Comparison of ENCODE assay signal across 8 cellular contexts in the genomic region with DNA sequence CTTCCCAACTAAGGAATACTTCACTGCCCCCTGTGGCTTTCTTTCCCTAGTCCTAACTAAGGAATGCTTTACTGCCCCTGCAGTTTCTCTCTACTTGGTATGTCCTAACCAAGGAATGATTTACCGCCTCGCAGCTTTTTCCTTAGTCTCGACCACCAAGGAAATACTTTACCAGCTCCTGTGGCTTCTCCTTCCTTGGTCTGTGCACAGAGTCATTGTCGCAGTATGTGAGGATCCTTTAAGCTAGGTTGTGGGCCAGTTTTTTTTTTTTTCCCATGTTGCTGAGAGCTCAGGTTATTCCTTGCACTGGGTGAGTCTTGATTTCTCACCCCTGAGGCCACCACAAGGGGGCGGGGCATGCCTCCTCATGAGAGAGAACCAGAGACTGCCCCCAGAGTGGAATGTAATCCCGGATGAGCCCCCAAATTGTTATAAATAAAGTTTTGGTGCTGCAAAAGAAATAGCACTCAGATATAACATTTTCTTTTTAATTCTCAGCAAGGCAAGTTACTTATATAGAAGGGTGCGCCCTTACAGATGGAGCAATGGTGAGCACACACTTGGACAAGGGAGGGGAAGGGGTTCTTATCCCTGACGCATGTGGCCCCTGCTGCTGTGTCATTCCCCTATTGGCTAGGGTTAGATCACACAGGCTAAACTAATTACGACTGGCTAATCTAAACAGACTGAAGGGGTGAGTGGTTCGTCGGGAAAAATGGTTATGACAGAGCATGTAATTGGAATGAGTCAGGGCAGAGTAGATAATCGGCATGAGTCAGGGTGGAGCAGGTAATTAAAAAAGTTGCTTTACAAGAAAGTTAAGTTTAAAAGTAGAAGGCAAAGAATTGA. TPM values are rescaled to one million over a fixed set of nuclear protein-coding genes. Genes with fewer than 3 reads are reported as not detected.
DNase-seq lines count a peak whose midpoint lies in the region; ATAC-seq, FAIRE-seq and TF ChIP-seq lines count a peak whose summit lies in the region.

No MANE protein-coding gene starts in this region.

- peaks cover 10% of the 10 kb centered on the region for H3K9me3 Mint-ChIP-seq in natural killer cell treated with Interleukin-12 subunit alpha and Interleukin-12 subunit beta and Interleukin-15 and Interleukin-18, amount 100 ng/mL, for 72 hours

- peak; percentile 77 for TF ChIP-seq CTCF in A549 (IDR thresholded peaks at IDR 0.05)
- TF ChIP-seq CTCF in GM06990 (IDR thresholded peaks at IDR 0.05; ENCODE audit: insufficient read depth, low read length, poor library complexity, severe bottlenecking): peak; percentile 23
- TF ChIP-seq CTCF in PC-3 (conservative IDR thresholded peaks at IDR 0.05; ENCODE audit: low read depth, low read length): peak; percentile 81
- no peak for TF ChIP-seq CTCF in uterus (IDR thresholded peaks at IDR 0.05)

- TSS peak; percentile 99 for BruUV-seq in PC-3 (replicated peaks; lab: Mats Ljungman, UMichigan)

- ATAC-seq in A549 (peak; percentile 86 to 92), PC-3 (peak; percentile 94)
- no peak for ATAC-seq in natural killer cell treated with Interleukin-12 subunit alpha and Interleukin-12 subunit beta and Interleukin-15 and Interleukin-18, amount 100 ng/mL, for 72 hours

- no peaks in the 10 kb centered on the region for H3K4me1 Mint-ChIP-seq in natural killer cell treated with Interleukin-12 subunit alpha and Interleukin-12 subunit beta and Interleukin-15 and Interleukin-18, amount 100 ng/mL, for 72 hours (ENCODE audit: low read depth in 2 of 2)

- no peak overlapping the region for H4K8ac ChIP-seq in mesenchymal stem cell (ENCODE audit: low read length)

- H3K36me3 ChIP-seq in GM06990 (ENCODE audit: control insufficient read depth, insufficient read depth, low read length): no peaks in the 10 kb centered on the region
- H3K36me3 ChIP-seq in PC-3 (ENCODE audit: low read depth, low read length): no peaks in the 10 kb centered on the region
- H3K36me3 ChIP-seq in mesenchymal stem cell (ENCODE audit: control insufficient read depth in 1 of 2, insufficient read depth in 2 of 2, low read depth in 1 of 2, low read length in 2 of 2): no peaks in the 10 kb centered on the region
- H3K36me3 ChIP-seq in uterus: no peaks in the 10 kb centered on the region

- H3K79me2 ChIP-seq in PC-3 (ENCODE audit: low read length): no peaks in the 10 kb centered on the region

- POLR2A ChIA-PET in A549 (lab: Yijun Ruan, JAX): interaction anchor here (0.7 to 1.0 kb wide), 3 partner anchors 55 to 172 kb away, joined by 3 read pairs; no protein-coding TSS in a partner anchor
- POLR2A ChIA-PET in PC-3 (lab: Charles Lee; ENCODE audit: unreplicated experiment): interaction anchor here (0.6 kb wide), 1 partner anchor 26 kb away, joined by 3 read pairs; no protein-coding TSS in a partner anchor

- no peak overlapping the region for H2BK15ac ChIP-seq in mesenchymal stem cell (ENCODE audit: low read depth, poor library complexity, severe bottlenecking)

- no peak overlapping the region for H3K4me3 Mint-ChIP-seq in natural killer cell treated with Interleukin-12 subunit alpha and Interleukin-12 subunit beta and Interleukin-15 and Interleukin-18, amount 100 ng/mL, for 72 hours

- H2BK120ac ChIP-seq in mesenchymal stem cell (ENCODE audit: low read depth, low read length): no peak overlapping the region

- H4K20me1 ChIP-seq in PC-3 (ENCODE audit: low read length): no peaks in the 10 kb centered on the region

- H3K4me2 ChIP-seq in A549 (peak overlapping the region; percentile 42), PC-3 (ENCODE audit: low read length) (peak overlapping the region; percentile 65), mesenchymal stem cell (ENCODE audit: low read length, poor library complexity, severe bottlenecking) (no peak overlapping the region)

- no peak for TF ChIP-seq POLR2A in A549 (IDR thresholded peaks at IDR 0.05; ENCODE audit: low read length)
- no peak for TF ChIP-seq POLR2A in uterus (IDR thresholded peaks at IDR 0.05)

- peaks cover 4 to 16% of the 10 kb centered on the region in 2 donors for H3K27me3 Mint-ChIP-seq in natural killer cell treated with Interleukin-12 subunit alpha and Interleukin-12 subunit beta and Interleukin-15 and Interleukin-18, amount 100 ng/mL, for 72 hours

- H2BK5ac ChIP-seq in mesenchymal stem cell (ENCODE audit: low read depth, low read length, poor library complexity, severe bottlenecking): no peak overlapping the region

- H3K23ac ChIP-seq in mesenchymal stem cell (ENCODE audit: low read length in 2 of 2): no peak overlapping the region

- H3K9me2 ChIP-seq in PC-3 (replicated peaks; ENCODE audit: low read length): no peaks in the 10 kb centered on the region

- intact Hi-C loops in PC-3 (cut with micrococcal nuclease) (loop anchor here (1.0 kb wide), 3 partner anchors 70 to 172 kb away; partner anchors contain the start of genes GTF2E1 and RABL3), uterus (cut with DNase I; ENCODE audit: low total_unique reads) (no loop called here)

- H3K4me1 ChIP-seq in A549: peaks cover 20% of the 10 kb centered on the region; the same call in 2 of the 3 replicates
- peaks cover 28% of the 10 kb centered on the region for H3K4me1 ChIP-seq in PC-3 (ENCODE audit: insufficient read depth, low read length)
- H3K4me1 ChIP-seq in mesenchymal stem cell (ENCODE audit: control insufficient read depth, insufficient read depth, low read depth, low read length): no peaks in the 10 kb centered on the region
- H3K4me1 ChIP-seq in uterus: no peaks in the 10 kb centered on the region

- CTCF ChIA-PET in A549 (lab: Yijun Ruan, JAX): interaction anchor here (0.6 to 2.5 kb wide), 32 partner anchors 9 to 684 kb away, joined by 3 to 30 read pairs (median 3); partner anchors contain the start of genes GTF2E1, HGD, NDUFB4 and RABL3
- CTCF ChIA-PET in PC-3 (lab: Charles Lee): interaction anchor here (0.5 to 1.2 kb wide), 6 partner anchors 26 to 192 kb away, joined by 3 to 5 read pairs (median 4); no protein-coding TSS in a partner anchor

- H2BK12ac ChIP-seq in mesenchymal stem cell (ENCODE audit: low read length in 2 of 2): no peak overlapping the region

- H3F3A ChIP-seq in PC-3 (ENCODE audit: low read length, unreplicated experiment): no peaks in the 10 kb centered on the region

- H3K14ac ChIP-seq in mesenchymal stem cell (ENCODE audit: low read length in 2 of 2): no peak overlapping the region

- no peak for TF ChIP-seq EP300 in A549 (IDR thresholded peaks at IDR 0.05)

- H3K36me3 Mint-ChIP-seq in natural killer cell treated with Interleukin-12 subunit alpha and Interleukin-12 subunit beta and Interleukin-15 and Interleukin-18, amount 100 ng/mL, for 72 hours: peaks cover 6% of the 10 kb centered on the region

- H3K27me3 ChIP-seq in GM06990 (replicated peaks; ENCODE audit: control insufficient read depth, insufficient read depth, low read length): no peaks in the 10 kb centered on the region
- H3K27me3 ChIP-seq in PC-3 (ENCODE audit: low read length): no peaks in the 10 kb centered on the region
- H3K27me3 ChIP-seq in mesenchymal stem cell (ENCODE audit: control insufficient read depth in 1 of 2, insufficient read depth in 1 of 2, low read length in 2 of 2): no peaks in the 10 kb centered on the region
- no peaks in the 10 kb centered on the region for H3K27me3 ChIP-seq in uterus

- H3K9me3 ChIP-seq in A549 (no peaks in the 10 kb centered on the region), PC-3 (ENCODE audit: low read length) (no peaks in the 10 kb centered on the region), mesenchymal stem cell (ENCODE audit: control insufficient read depth, low read length) (no peaks in the 10 kb centered on the region), uterus (peaks cover 0 to 9% of the 10 kb centered on the region in 2 donors)

- H3K18ac ChIP-seq in mesenchymal stem cell (ENCODE audit: low read depth in 1 of 2, low read length in 2 of 2): no peak overlapping the region

- H3K4me3 ChIP-seq in A549: no peak overlapping the region
- H3K4me3 ChIP-seq in GM06990 (replicated peaks; ENCODE audit: low read depth, low read length): no peak overlapping the region
- peak overlapping the region; percentile 16 for H3K4me3 ChIP-seq in PC-3 (ENCODE audit: low read length)
- no peak overlapping the region for H3K4me3 ChIP-seq in mesenchymal stem cell (ENCODE audit: insufficient read depth in 1 of 2, low read depth in 1 of 2, low read length in 2 of 2)
- H3K4me3 ChIP-seq in uterus: no peak overlapping the region

- no peak for FAIRE-seq in A549 (lab: Jason Lieb, UNC)

- H3K4ac ChIP-seq in mesenchymal stem cell (ENCODE audit: low read depth in 1 of 2, low read length in 2 of 2): no peak overlapping the region

- H3K9ac ChIP-seq in PC-3 (ENCODE audit: low read length) (peak overlapping the region; percentile 80), mesenchymal stem cell (ENCODE audit: low read length) (no peak overlapping the region)

- H3K27ac ChIP-seq in A549 (peak overlapping the region; percentile 39 to 56; a peak in 5 of 6 replicates), PC-3 (ENCODE audit: low read length) (peak overlapping the region; percentile 90), epithelial cell of prostate (peak overlapping the region; percentile 44), mesenchymal stem cell (ENCODE audit: low read length, poor library complexity, severe bottlenecking) (no peak overlapping the region), uterus (no peak overlapping the region)

- no peaks in the 10 kb centered on the region for H3K79me1 ChIP-seq in mesenchymal stem cell (replicated peaks; ENCODE audit: low read length, poor library complexity, severe bottlenecking)

- no peak overlapping the region for H2AK5ac ChIP-seq in mesenchymal stem cell (ENCODE audit: low read length, severe bottlenecking)

- peak overlapping the region; percentile 73 for H2AFZ ChIP-seq in PC-3 (ENCODE audit: low read length)
- no peak overlapping the region for H2AFZ ChIP-seq in mesenchymal stem cell (ENCODE audit: low read depth, low read length)

- no peak overlapping the region for H4K91ac ChIP-seq in mesenchymal stem cell (ENCODE audit: low read length)

- DNase-seq in A549 (ENCODE audit: low read depth in 1 of 2, low spot score in 1 of 2): peak; percentile 48 to 79
- no peak for DNase-seq in GM06990 (ENCODE audit: extremely low read depth, insufficient read length)
- peak; percentile 98 for DNase-seq in PC-3
- peak; percentile 46 for DNase-seq in epithelial cell of prostate (ENCODE audit: low read depth, low spot score)
- no peak for DNase-seq in mesenchymal stem cell
- DNase-seq in kidney tubule cell (ENCODE audit: low spot score): no peak
- no peak for DNase-seq in natural killer cell treated with Interleukin-12 subunit alpha and Interleukin-12 subunit beta and Interleukin-15 and Interleukin-18, amount 100 ng/mL, for 72 hours (ENCODE audit: low spot score)
- no peak for DNase-seq in uterus

- WGBS in A549 (ENCODE audit: missing lambda C conversion rate): 37% methylated on average over 12 of the region's 12 CpGs
- 79% methylated on average over 11 of the region's 12 CpGs for WGBS in mesenchymal stem cell

- peak; percentile 92 to 95 for TF ChIP-seq RAD21 in A549 (conservative IDR thresholded peaks at IDR 0.05 in 1 of 2, IDR thresholded peaks at IDR 0.05 in 1 of 2)

- H3K27ac Mint-ChIP-seq in natural killer cell treated with Interleukin-12 subunit alpha and Interleukin-12 subunit beta and Interleukin-15 and Interleukin-18, amount 100 ng/mL, for 72 hours: no peak overlapping the region

RNA-seq across cellular contexts. Expression of gene NDUFB4, which starts 27.0 kb away (rescaled TPM):
- polyA plus RNA-seq in A549 (2011; rRNA removed) (204 and 239 TPM in 2 replicates), A549 (2017; fragmentation: RNase III; extraction: RNeasy Plus Mini Kit Qiagen cat#74134 plus additional on column Dnase treatment) (686 to 747 TPM (median 709 TPM) in 3 replicates)
- 366 and 409 TPM in 2 replicates for polyA plus RNA-seq in A549 (2012; cell fraction: cytosol; rRNA removed)
- polyA plus RNA-seq in A549 (2012; cell fraction: nucleus; rRNA removed): 180 and 183 TPM in 2 replicates
- 188 and 319 TPM in 2 replicates for polyA minus RNA-seq in A549 (2011; rRNA and poly(A)+ RNA removed)
- total RNA-seq in PC-3 (2014; rRNA removed) (239 and 283 TPM in 2 replicates), uterus (100 to 1,000 TPM in 2 of 4 donors, 10 to 100 TPM in 2; 17.8 to 203 (median 91.8) TPM)
- polyA plus RNA-seq in mesenchymal stem cell (2013, experiment 1 of 2): 376 TPM
- polyA plus RNA-seq in mesenchymal stem cell (2013, experiment 2 of 2): 362 TPM
- 100 to 1,000 TPM in 1 of 2 donors, 10 to 100 TPM in 1; 54.4 to 102 TPM for total RNA-seq in natural killer cell treated with Interleukin-12 subunit alpha and Interleukin-12 subunit beta and Interleukin-15 and Interleukin-18, amount 100 ng/mL, for 72 hours

RNA-seq across cellular contexts. Expression of gene HGD, which starts 58.9 kb away (rescaled TPM):
- polyA plus RNA-seq in A549 (2011; rRNA removed): 101 and 141 TPM in 2 replicates
- polyA plus RNA-seq in A549 (2012; cell fraction: cytosol; rRNA removed): 19.8 and 26.4 TPM in 2 replicates
- polyA plus RNA-seq in A549 (2012; cell fraction: nucleus; rRNA removed): 21.9 and 30.8 TPM in 2 replicates
- 35.1 to 48.8 TPM (median 46.1 TPM) in 3 replicates for polyA plus RNA-seq in A549 (2017; fragmentation: RNase III; extraction: RNeasy Plus Mini Kit Qiagen cat#74134 plus additional on column Dnase treatment)
- polyA minus RNA-seq in A549 (2011; rRNA and poly(A)+ RNA removed): 62.5 and 91.7 TPM in 2 replicates
- total RNA-seq in PC-3 (2014; rRNA removed): 0.11 and 1.4 TPM in 2 replicates
- 0.12 TPM for polyA plus RNA-seq in mesenchymal stem cell (2013, experiment 1 of 2)
- polyA plus RNA-seq in mesenchymal stem cell (2013, experiment 2 of 2): 0.07 TPM
- 1 to 10 TPM in 1 of 2 donors, under 1 TPM in 1; 1.00 to 1.8 TPM for total RNA-seq in natural killer cell treated with Interleukin-12 subunit alpha and Interleukin-12 subunit beta and Interleukin-15 and Interleukin-18, amount 100 ng/mL, for 72 hours
- total RNA-seq in uterus: 1 to 10 TPM in 2 of 4 donors, under 1 TPM in 1, not detected in 1; 0.98 to 7.4 (median 6.4) TPM

Comparison
In these comparisons a context has a peak if more than half of its experiments do, and no peak if none do; other contexts are left out.
1. ATAC-seq: peak in A549 (2 of 2) and PC-3 (single experiment); none in natural killer cell treated with Interleukin-12 subunit alpha and Interleukin-12 subunit beta and Interleukin-15 and Interleukin-18, amount 100 ng/mL, for 72 hours (0 of 2).
2. DNase-seq: peak in A549 (2 of 2), PC-3 (single experiment) and epithelial cell of prostate (single experiment); none in GM06990 (single experiment), mesenchymal stem cell (single experiment), kidney tubule cell (single experiment), natural killer cell treated with Interleukin-12 subunit alpha and Interleukin-12 subunit beta and Interleukin-15 and Interleukin-18, amount 100 ng/mL, for 72 hours (single experiment) and uterus (0 of 2).
3. H3K27ac ChIP-seq: peak in A549 (2 of 2), PC-3 (single experiment) and epithelial cell of prostate (single experiment); none in mesenchymal stem cell (single experiment) and uterus (0 of 2).
4. CTCF ChIP-seq: peak in A549 (single experiment), GM06990 (single experiment) and PC-3 (single experiment); none in uterus (0 of 4).